Comparison of ENCODE assay signal across 22 cellular contexts in the genomic region with DNA sequence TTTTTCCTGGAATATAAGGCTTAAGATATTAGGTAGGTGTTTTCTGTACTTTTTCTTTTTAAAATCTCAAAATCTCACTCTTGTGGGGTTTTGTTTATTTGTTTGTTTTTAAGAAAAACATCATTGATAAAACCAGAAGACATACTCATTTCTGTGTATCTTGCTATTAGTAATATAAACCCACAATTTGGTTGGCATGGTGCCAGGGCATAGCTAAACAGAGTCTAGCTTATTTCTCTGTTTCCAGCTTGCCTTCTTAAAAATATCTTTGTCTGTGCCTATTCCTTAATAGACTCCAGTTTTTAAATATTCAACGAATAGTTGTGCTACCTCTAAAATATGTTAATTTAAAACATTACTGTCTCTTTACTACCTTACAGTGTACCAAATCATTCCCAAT.
"Had no signal": no experiment of that assay in that cellular context is flagged by ENCODE, and none has a peak within 500 bp of the region (broad histone marks: within the 10 kb centered on the region; RNA-seq: fewer than 3 reads in every experiment).

No MANE protein-coding gene starts in this region.

- H3K4me3 ChIP-seq: cardiac muscle cell, esophagus muscularis mucosa, gastroesophageal sphincter, heart left ventricle, left lung, upper lobe of right lung had no signal

- ATAC-seq: gastroesophageal sphincter, heart left ventricle, left lung, upper lobe of right lung, WTC11 had no signal

- DNase-seq: activated CD4-positive, alpha-beta memory T cell treated with anti-CD3 and anti-CD28 coated beads, Interleukin-2, amount 10 ng/mL, durations not matched to agents 7 days and 5 days; activated CD4-positive, alpha-beta T cell treated with anti-CD3 and anti-CD28 coated beads for 4 hours; activated naive CD4-positive, alpha-beta T cell treated with Interleukin-2 at 50 U/mL for 16 hours; activated naive CD8-positive, alpha-beta T cell treated with anti-CD3 and anti-CD28 coated beads, Interleukin-2, amount 10 ng/mL, durations not matched to agents 7 days and 5 days; activated T-cell treated with anti-CD3 and anti-CD28 coated beads, Interleukin-2, amount 50 U/mL, for 24 hours; amygdala; dermis blood vessel endothelial cell; effector memory CD4-positive, alpha-beta T cell; heart left ventricle; left lung; mammary epithelial cell; occipital lobe; posterior cingulate gyrus; stimulated activated CD4-positive, alpha-beta T cell treated with anti-CD3 and anti-CD28 coated beads, Interleukin-12 subunit alpha, Interleukin-12 subunit beta, amount 100 ng/mL, for 4 hours; stimulated activated CD4-positive, alpha-beta T cell treated with anti-CD3 and anti-CD28 coated beads, Interleukin-1b, Interleukin-23, amount 100 ng/mL, for 48 hours; stimulated activated CD8-positive, alpha-beta memory T cell treated with anti-CD3 and anti-CD28 coated beads, Interleukin-4, amount 100 ng/mL, for 48 hours; stimulated activated naive CD4-positive, alpha-beta T cell; upper lobe of right lung had no signal
